Comparison of ENCODE assay signal across 8 cellular contexts in the genomic region with DNA sequence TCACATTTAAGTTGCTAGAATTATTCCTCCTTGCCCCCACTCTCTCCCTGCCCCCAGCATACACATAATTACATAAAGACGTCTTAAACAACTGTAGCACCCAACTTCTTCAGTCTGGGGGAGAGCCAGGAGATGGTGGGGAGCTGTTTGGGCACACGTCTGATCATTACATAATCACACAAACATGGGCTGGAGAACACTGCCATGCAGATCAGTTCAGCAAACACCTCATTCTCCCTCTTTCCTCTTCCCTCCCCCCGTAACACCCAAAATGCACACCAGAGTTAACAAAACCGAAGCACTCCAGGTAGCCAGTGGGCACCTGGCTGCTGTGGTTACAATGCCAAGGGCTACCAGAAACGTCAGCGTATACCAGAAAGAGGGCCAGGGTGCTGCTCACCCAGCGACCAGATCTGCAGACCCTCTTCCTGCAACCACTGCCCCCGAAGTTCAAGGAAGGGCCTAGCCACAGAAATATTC. TPM values are rescaled to one million over a fixed set of nuclear protein-coding genes. Genes with fewer than 3 reads are reported as not detected.
DNase-seq lines count a peak whose midpoint lies in the region; ATAC-seq and TF ChIP-seq lines count a peak whose summit lies in the region.

No MANE protein-coding gene starts in this region.

- H3K4me1 ChIP-seq in PC-3 (ENCODE audit: insufficient read depth, low read length) (peaks cover 52% of the 10 kb centered on the region), parathyroid adenoma (peaks cover 4% of the 10 kb centered on the region)

- H3K4me3 ChIP-seq in PC-3 (ENCODE audit: low read length) (peak overlapping the region; percentile 88), epithelial cell of proximal tubule (ENCODE audit: low read depth, low read length) (peak overlapping the region; percentile 72), parathyroid adenoma (ENCODE audit: low read depth, low read length) (no peak overlapping the region)

- H3K27me3 ChIP-seq in PC-3 (ENCODE audit: low read length) (no peaks in the 10 kb centered on the region), parathyroid adenoma (ENCODE audit: control insufficient read depth, insufficient read depth, low read length) (no peaks in the 10 kb centered on the region)

- H3K27ac ChIP-seq in PC-3 (ENCODE audit: low read length) (peak overlapping the region; percentile 46), parathyroid adenoma (no peak overlapping the region)

- peak overlapping the region; percentile 81 for H2AFZ ChIP-seq in PC-3 (ENCODE audit: low read length)
- peak overlapping the region; percentile 84 for H2AFZ ChIP-seq in parathyroid adenoma

- intact Hi-C loops in PC-3 (cut with micrococcal nuclease) = loop anchor here (2.0 to 5.0 kb wide), 3 partner anchors 55 to 105 kb away; no protein-coding TSS in a partner anchor

- BruUV-seq in PC-3 (replicated peaks; lab: Mats Ljungman, UMichigan) = no TSS peak

- H3K9me3 ChIP-seq in PC-3 (ENCODE audit: low read length) (no peaks in the 10 kb centered on the region), parathyroid adenoma (ENCODE audit: control insufficient read depth, low read length) (no peaks in the 10 kb centered on the region)

- CTCF ChIA-PET in PC-3 (lab: Charles Lee) = interaction anchor here (0.6 to 1.0 kb wide), 3 partner anchors 22 to 119 kb away, joined by 3 to 7 read pairs (median 4); no protein-coding TSS in a partner anchor

- no peak for TF ChIP-seq CTCF in PC-3 (conservative IDR thresholded peaks at IDR 0.05; ENCODE audit: low read depth, low read length)
- no peak for TF ChIP-seq CTCF in epithelial cell of proximal tubule (conservative IDR thresholded peaks at IDR 0.05; ENCODE audit: low read depth, low read length)
- TF ChIP-seq CTCF in parathyroid adenoma (IDR thresholded peaks at IDR 0.05) = no peak

- H3K9ac ChIP-seq in PC-3 (ENCODE audit: low read length) (peak overlapping the region; percentile 77), parathyroid adenoma (no peak overlapping the region)

- H4K20me1 ChIP-seq in PC-3 (ENCODE audit: low read length) = no peaks in the 10 kb centered on the region

- ATAC-seq in PC-3 (no peak), HG02571 (IDR thresholded peaks at IDR 0.05; ENCODE audit: unreplicated experiment) (no peak)

- no peaks in the 10 kb centered on the region for H3K9me2 ChIP-seq in PC-3 (replicated peaks; ENCODE audit: low read length)

- no peaks in the 10 kb centered on the region for H3F3A ChIP-seq in PC-3 (ENCODE audit: low read length, unreplicated experiment)

- H3K4me2 ChIP-seq in PC-3 (ENCODE audit: low read length) (peak overlapping the region; percentile 98), parathyroid adenoma (ENCODE audit: low read length) (peak overlapping the region; percentile 83)

- POLR2A ChIA-PET in PC-3 (lab: Charles Lee; ENCODE audit: unreplicated experiment) = interaction anchor here (0.6 kb wide), 1 partner anchor 40 kb away, joined by 3 read pairs; no protein-coding TSS in a partner anchor

- DNase-seq in G401 (ENCODE audit: low spot score) (peak; percentile 72), PC-3 (no peak), epithelial cell of proximal tubule (ENCODE audit: low read depth) (no peak), DMS 273 treated with DMSO at 0.1 percent for 48 hours (lab: John Stamatoyannopoulos, UW) (no peak), DMS114 treated with DMSO at 0.1 percent for 48 hours (lab: John Stamatoyannopoulos, UW; ENCODE audit: unreplicated experiment) (no peak), GM19240 (ENCODE audit: insufficient read length, low spot score) (no peak)

- H3K79me2 ChIP-seq in PC-3 (ENCODE audit: low read length) (peaks cover 75% of the 10 kb centered on the region), parathyroid adenoma (no peaks in the 10 kb centered on the region)

- H3K36me3 ChIP-seq in PC-3 (ENCODE audit: low read depth, low read length) (no peaks in the 10 kb centered on the region), parathyroid adenoma (ENCODE audit: control insufficient read depth, insufficient read depth, low read length) (no peaks in the 10 kb centered on the region)

- in situ Hi-C loops in G401 (cut with HindIII; ENCODE audit: low sequenced_read_pairs) = no loop called here

RNA-seq across cellular contexts. Expression of gene HIVEP3, which starts 1.6 kb away (rescaled TPM):
- total RNA-seq in G401 (2014; rRNA removed; shearing (Covaris generic)) = not detected in 2 replicates
- total RNA-seq in PC-3 (2014; rRNA removed) (8.4 and 9.8 TPM in 2 replicates), epithelial cell of proximal tubule (3.9 and 6.7 TPM in 2 replicates)
